Comparison of ENCODE assay signal across 1 cellular context in genomic region chr1:235588156-235588555, GRCh38.
TF ChIP-seq lines count a peak whose summit lies in the region.

No MANE protein-coding gene starts in this region.

TF ChIP-seq in K562, 482 proteins besides CTCF, POLR2A, EP300 and RAD21 (continued from another document):
- TF ChIP-seq ZBTB33 (CRISPR knock-in tag; IDR thresholded peaks at IDR 0.05), result no peak
TF ChIP-seq in K562: peak in this region for 0.
